In the genomic region with DNA sequence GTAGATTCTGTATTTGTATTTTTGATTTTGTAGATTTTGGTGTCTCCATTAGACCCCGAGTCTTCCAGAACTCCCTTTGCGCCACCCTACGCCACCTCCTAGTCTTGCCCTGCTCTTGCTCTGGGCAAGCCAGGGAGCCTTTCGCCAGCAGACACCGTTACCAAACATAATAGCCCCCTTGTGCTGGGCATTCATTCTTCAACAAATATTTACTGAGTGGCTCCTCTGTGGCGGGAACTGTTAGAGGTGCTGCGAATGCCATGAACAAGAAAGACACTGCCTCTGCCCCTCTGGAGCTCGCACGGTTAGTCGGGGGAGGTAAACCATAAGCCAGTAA, we compare ENCODE assay signal across 8 cellular contexts. TPM values are rescaled to one million over a fixed set of nuclear protein-coding genes. Genes with fewer than 3 reads are reported as not detected.
DNase-seq lines count a peak whose midpoint lies in the region; ATAC-seq and TF ChIP-seq lines count a peak whose summit lies in the region.

No MANE protein-coding gene starts in this region.

- intact Hi-C loops in Caco-2 (cut with micrococcal nuclease; ENCODE audit: unreplicated experiment) (loop anchor here (10.0 kb wide), 1 partner anchor 1501 kb away; a partner anchor contains a TSS), lower lobe of right lung (cut with DNase I) (no loop called here), upper lobe of right lung (cut with DNase I) (no loop called here)

- peaks cover 32% of the 10 kb centered on the region for H3K36me3 Mint-ChIP-seq in Caco-2 (ENCODE audit: insufficient read depth, unreplicated experiment)

- H3K9me3 ChIP-seq in Caco-2 (no peaks in the 10 kb centered on the region), MG63 (no peaks in the 10 kb centered on the region), lower lobe of right lung (no peaks in the 10 kb centered on the region), upper lobe of right lung (no peaks in the 10 kb centered on the region)

- POLR2A ChIA-PET in Caco-2 (lab: Charles Lee), result interaction anchor here (1.0 kb wide), 1 partner anchor 34 kb away, joined by 3 read pairs; no protein-coding TSS in a partner anchor

- no peaks in the 10 kb centered on the region for H3K27me3 Mint-ChIP-seq in Caco-2 (ENCODE audit: insufficient read depth, unreplicated experiment)

- H3K4me3 ChIP-seq in Caco-2 (ENCODE audit: low read depth, low read length) (peak overlapping the region; percentile 95), MG63 (peak overlapping the region; percentile 95), astrocyte of the spinal cord (ENCODE audit: low read depth, low read length) (peak overlapping the region; percentile 86), lower lobe of right lung (peak overlapping the region; percentile 93), upper lobe of right lung (peak overlapping the region; percentile 91)

- peak in 1 of 2 donors; percentile 3 for ATAC-seq in lower lobe of right lung
- no peak for ATAC-seq in upper lobe of right lung
- ATAC-seq in GM21825 (IDR thresholded peaks at IDR 0.05; ENCODE audit: unreplicated experiment), result no peak

- peaks cover 44% of the 10 kb centered on the region for H3K4me1 Mint-ChIP-seq in Caco-2 (ENCODE audit: low read depth, unreplicated experiment)

- H3K9me3 Mint-ChIP-seq in Caco-2 (ENCODE audit: unreplicated experiment), result no peaks in the 10 kb centered on the region

- H3K27ac ChIP-seq in lower lobe of right lung (peak overlapping the region; percentile 38), upper lobe of right lung (peak overlapping the region; percentile 65)

- H3K36me3 ChIP-seq in Caco-2 (ENCODE audit: control insufficient read depth, insufficient read depth, low read length) (0 out of 2 replicates have a peak, but pooled peaks cover 3% of the 10 kb centered on the region), MG63 (peaks cover 32% of the 10 kb centered on the region), lower lobe of right lung (no peaks in the 10 kb centered on the region), upper lobe of right lung (no peaks in the 10 kb centered on the region)

- peak overlapping the region; percentile 94 for H3K4me3 Mint-ChIP-seq in Caco-2 (ENCODE audit: unreplicated experiment)

- TF ChIP-seq CTCF in Caco-2 (IDR thresholded peaks at IDR 0.05; ENCODE audit: insufficient read depth in 1 of 2, low read depth in 1 of 2, low read length in 1 of 2, severe bottlenecking in 1 of 2, unreplicated experiment in 1 of 2), result no peak
- TF ChIP-seq CTCF in astrocyte of the spinal cord (IDR thresholded peaks at IDR 0.05; ENCODE audit: low read depth, low read length), result no peak
- TF ChIP-seq CTCF in lower lobe of right lung (IDR thresholded peaks at IDR 0.05), result no peak
- no peak for TF ChIP-seq CTCF in upper lobe of right lung (IDR thresholded peaks at IDR 0.05)

- CTCF ChIA-PET in Caco-2 (lab: Charles Lee), result interaction anchor here (1.8 kb wide), 1 partner anchor 29 kb away, joined by 8 read pairs; no protein-coding TSS in a partner anchor

- DNase-seq in Caco-2, result no peak
- no peak for DNase-seq in MG63
- no peak for DNase-seq in astrocyte of the spinal cord (ENCODE audit: low read depth, low spot score)
- no peak for DNase-seq in lower lobe of right lung
- DNase-seq in upper lobe of right lung, result no peak
- no peak for DNase-seq in middle frontal gyrus (ENCODE audit: extremely low spot score, low spot score)
- no peak for DNase-seq in NCI-H1048 (lab: John Stamatoyannopoulos, UW)

- no TSS peak for BruUV-seq in Caco-2 (replicated peaks; lab: Mats Ljungman, UMichigan)

- peak overlapping the region; percentile 97 for H3K27ac Mint-ChIP-seq in Caco-2 (ENCODE audit: unreplicated experiment)

- H3K4me1 ChIP-seq in Caco-2, result peaks cover 60% of the 10 kb centered on the region
- peaks cover 6% of the 10 kb centered on the region for H3K4me1 ChIP-seq in lower lobe of right lung
- peaks cover 4% of the 10 kb centered on the region for H3K4me1 ChIP-seq in upper lobe of right lung

- H3K27me3 ChIP-seq in Caco-2 (replicated peaks; ENCODE audit: control insufficient read depth, insufficient read depth, low read length), result no peaks in the 10 kb centered on the region
- H3K27me3 ChIP-seq in MG63, result no peaks in the 10 kb centered on the region
- H3K27me3 ChIP-seq in lower lobe of right lung (ENCODE audit: low read depth), result no peaks in the 10 kb centered on the region
- no peaks in the 10 kb centered on the region for H3K27me3 ChIP-seq in upper lobe of right lung

- in situ Hi-C loops in astrocyte of the spinal cord (cut with HindIII; ENCODE audit: low sequenced_read_pairs), result no loop called here

RNA-seq across cellular contexts. Expression of a gene that starts 0.8 kb away (rescaled TPM):
- 128 and 142 TPM in 2 replicates for total RNA-seq in Caco-2 (2022)
- total RNA-seq in MG63 (2014; rRNA removed; shearing (Covaris generic); ENCODE audit: low replicate concordance), result 62.7 and 67.1 TPM in 2 replicates
- 4.8 TPM for total RNA-seq in lower lobe of right lung
- 6.2 TPM for total RNA-seq in upper lobe of right lung

RNA-seq across cellular contexts. Expression of a gene that starts 52.3 kb away (rescaled TPM):
- total RNA-seq in Caco-2 (2022), result 11.9 and 12.1 TPM in 2 replicates
- total RNA-seq in MG63 (2014; rRNA removed; shearing (Covaris generic); ENCODE audit: low replicate concordance), result 13.6 and 32.5 TPM in 2 replicates
- total RNA-seq in lower lobe of right lung, result 5.8 TPM
- total RNA-seq in upper lobe of right lung, result 8.2 TPM
